In genomic region chr20:43590036-43590391, GRCh38 we compare ENCODE assay signal across 8 cellular contexts. TPM values are rescaled to one million over a fixed set of nuclear protein-coding genes. Genes with fewer than 3 reads are reported as not detected.
DNase-seq lines count a peak whose midpoint lies in the region; ATAC-seq and TF ChIP-seq lines count a peak whose summit lies in the region.

No MANE protein-coding gene starts in this region.

- no peaks in the 10 kb centered on the region for H3K27me3 ChIP-seq in neural cell (ENCODE audit: insufficient read depth, low read depth, low read length)

- H3K4me3 ChIP-seq in AG04449 (ENCODE audit: low read depth, low read length) (peak overlapping the region; percentile 96), neural cell (ENCODE audit: low read length) (peak overlapping the region; percentile 92)

- no peaks in the 10 kb centered on the region for H3K36me3 ChIP-seq in neural cell (ENCODE audit: insufficient read depth, low read length)

- DNase-seq in AG04449 (ENCODE audit: low read depth, low spot score) (no peak), epithelial cell of prostate (ENCODE audit: low read depth, low spot score) (no peak), inferior parietal cortex (ENCODE audit: extremely low spot score) (no peak), islet precursor cell (no peak), GDM1 (lab: John Stamatoyannopoulos, UW) (no peak)

- H4K20me1 ChIP-seq in neural cell (ENCODE audit: insufficient read depth), result no peaks in the 10 kb centered on the region

- POLR2A ChIA-PET in AG04449 (lab: Yijun Ruan, JAX), result interaction anchor here (1.3 kb wide), 1 partner anchor 132 kb away, joined by 9 read pairs; the partner anchor contains the start of gene SRSF6

- TF ChIP-seq RAD21 in neural cell (conservative IDR thresholded peaks at IDR 0.05), result no peak

- TF ChIP-seq CTCF in AG04449 (IDR thresholded peaks at IDR 0.05; ENCODE audit: insufficient read depth, low read length, missing control alignments), result no peak
- no peak for TF ChIP-seq CTCF in neural cell (IDR thresholded peaks at IDR 0.05; ENCODE audit: poor library complexity, severe bottlenecking)

- CTCF ChIA-PET in AG04449 (lab: Yijun Ruan, JAX), result interaction anchor here (0.8 to 1.2 kb wide), 3 partner anchors 51 to 54 kb away, joined by 3 to 5 read pairs (median 3); no protein-coding TSS in a partner anchor

- peak overlapping the region; percentile 94 for H3K4me2 ChIP-seq in neural cell (ENCODE audit: low read length)

- H3K27ac ChIP-seq in epithelial cell of prostate (peak overlapping the region; percentile 65), neural cell (ENCODE audit: low read length) (peak overlapping the region; percentile 83)

- H2AFZ ChIP-seq in neural cell (ENCODE audit: low read depth, low read length), result peak overlapping the region; percentile 96

- H3K9me3 ChIP-seq in neural cell (ENCODE audit: low read length), result no peaks in the 10 kb centered on the region

- peak overlapping the region; percentile 87 for H3K9ac ChIP-seq in neural cell (ENCODE audit: low read length)

- peak; percentile 2 for ATAC-seq in GM21723 (IDR thresholded peaks at IDR 0.05; ENCODE audit: unreplicated experiment)
- peak; percentile 31 for ATAC-seq in SK-N-SH treated with all-trans-retinoic acid at 6 μM for 48 hours

- H3K9me2 ChIP-seq in neural cell (ENCODE audit: insufficient read depth, low read length), result no peaks in the 10 kb centered on the region

- H3F3A ChIP-seq in neural cell (ENCODE audit: insufficient read depth, low read length, poor library complexity, severe bottlenecking), result no peaks in the 10 kb centered on the region

- no peak for TF ChIP-seq EP300 in neural cell (conservative IDR thresholded peaks at IDR 0.05; ENCODE audit: poor library complexity, severe bottlenecking)

- H3K79me2 ChIP-seq in neural cell (replicated peaks; ENCODE audit: insufficient read depth, low read length), result peaks cover 26% of the 10 kb centered on the region

TF ChIP-seq in SK-N-SH treated with all-trans-retinoic acid at 6 μM for 48 hours, 23 proteins besides CTCF, POLR2A, EP300 and RAD21 (continues in another document):
- TF ChIP-seq TOX (CRISPR knock-in tag; IDR thresholded peaks at IDR 0.05; ENCODE audit: borderline replicate concordance) (no peak), TCF4 (CRISPR knock-in tag; IDR thresholded peaks at IDR 0.05; ENCODE audit: borderline replicate concordance) (no peak), ESRRG (CRISPR knock-in tag; IDR thresholded peaks at IDR 0.05) (no peak), SNAI2 (CRISPR knock-in tag; IDR thresholded peaks at IDR 0.05) (no peak), RARB (CRISPR knock-in tag; IDR thresholded peaks at IDR 0.05) (no peak), ARNTL (CRISPR knock-in tag; IDR thresholded peaks at IDR 0.05; ENCODE audit: borderline replicate concordance, low read depth) (no peak), CSDC2 (CRISPR knock-in tag; IDR thresholded peaks at IDR 0.05) (no peak), ISL1 (CRISPR knock-in tag; IDR thresholded peaks at IDR 0.05) (no peak), ZC3H10 (CRISPR knock-in tag; IDR thresholded peaks at IDR 0.05) (no peak), ZNF8 (CRISPR knock-in tag; IDR thresholded peaks at IDR 0.05) (no peak), BACH2 (CRISPR knock-in tag; IDR thresholded peaks at IDR 0.05; ENCODE audit: borderline replicate concordance) (no peak)
- TF ChIP-seq, protein P1, sequence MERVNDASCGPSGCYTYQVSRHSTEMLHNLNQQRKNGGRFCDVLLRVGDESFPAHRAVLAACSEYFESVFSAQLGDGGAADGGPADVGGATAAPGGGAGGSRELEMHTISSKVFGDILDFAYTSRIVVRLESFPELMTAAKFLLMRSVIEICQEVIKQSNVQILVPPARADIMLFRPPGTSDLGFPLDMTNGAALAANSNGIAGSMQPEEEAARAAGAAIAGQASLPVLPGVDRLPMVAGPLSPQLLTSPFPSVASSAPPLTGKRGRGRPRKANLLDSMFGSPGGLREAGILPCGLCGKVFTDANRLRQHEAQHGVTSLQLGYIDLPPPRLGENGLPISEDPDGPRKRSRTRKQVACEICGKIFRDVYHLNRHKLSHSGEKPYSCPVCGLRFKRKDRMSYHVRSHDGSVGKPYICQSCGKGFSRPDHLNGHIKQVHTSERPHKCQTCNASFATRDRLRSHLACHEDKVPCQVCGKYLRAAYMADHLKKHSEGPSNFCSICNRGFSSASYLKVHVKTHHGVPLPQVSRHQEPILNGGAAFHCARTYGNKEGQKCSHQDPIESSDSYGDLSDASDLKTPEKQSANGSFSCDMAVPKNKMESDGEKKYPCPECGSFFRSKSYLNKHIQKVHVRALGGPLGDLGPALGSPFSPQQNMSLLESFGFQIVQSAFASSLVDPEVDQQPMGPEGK (CRISPR knock-in tag; IDR thresholded peaks at IDR 0.05; ENCODE audit: borderline replicate concordance), result no peak
- TF ChIP-seq, protein P2, sequence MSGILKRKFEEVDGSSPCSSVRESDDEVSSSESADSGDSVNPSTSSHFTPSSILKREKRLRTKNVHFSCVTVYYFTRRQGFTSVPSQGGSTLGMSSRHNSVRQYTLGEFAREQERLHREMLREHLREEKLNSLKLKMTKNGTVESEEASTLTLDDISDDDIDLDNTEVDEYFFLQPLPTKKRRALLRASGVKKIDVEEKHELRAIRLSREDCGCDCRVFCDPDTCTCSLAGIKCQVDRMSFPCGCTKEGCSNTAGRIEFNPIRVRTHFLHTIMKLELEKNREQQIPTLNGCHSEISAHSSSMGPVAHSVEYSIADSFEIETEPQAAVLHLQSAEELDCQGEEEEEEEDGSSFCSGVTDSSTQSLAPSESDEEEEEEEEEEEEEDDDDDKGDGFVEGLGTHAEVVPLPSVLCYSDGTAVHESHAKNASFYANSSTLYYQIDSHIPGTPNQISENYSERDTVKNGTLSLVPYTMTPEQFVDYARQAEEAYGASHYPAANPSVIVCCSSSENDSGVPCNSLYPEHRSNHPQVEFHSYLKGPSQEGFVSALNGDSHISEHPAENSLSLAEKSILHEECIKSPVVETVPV (CRISPR knock-in tag; IDR thresholded peaks at IDR 0.05), result no peak

TF ChIP-seq in neural cell, 6 proteins besides CTCF, POLR2A, EP300 and RAD21:
- TF ChIP-seq SMC3 (conservative IDR thresholded peaks at IDR 0.05; ENCODE audit: poor library complexity) (no peak), POLR2AphosphoS5 (IDR thresholded peaks at IDR 0.05) (no peak), TAF1 (IDR thresholded peaks at IDR 0.05; ENCODE audit: low read depth) (no peak), EZH2 (IDR thresholded peaks at IDR 0.05; ENCODE audit: borderline replicate concordance, insufficient read depth, low read length, poor library complexity, severe bottlenecking) (no peak)

RNA-seq across cellular contexts. Expression of gene IFT52, which starts 0.7 kb away (rescaled TPM):
- polyA plus RNA-seq in neural cell, result 124 and 144 TPM in 2 replicates
- 93.2 and 98.8 TPM in 2 replicates for polyA minus RNA-seq in neural cell

RNA-seq across cellular contexts. Expression of gene SGK2, which starts 31.2 kb away (rescaled TPM):
- 0.81 and 5.8 TPM in 2 replicates for polyA plus RNA-seq in neural cell
- 1.5 and 2.2 TPM in 2 replicates for polyA minus RNA-seq in neural cell
